ENCODE assay signal across 1 cellular context in genomic region chr1:112985123-112985522, GRCh38.
TF ChIP-seq lines count a peak whose summit lies in the region.

No MANE protein-coding gene starts in this region.

TF ChIP-seq in GM12878, 131 proteins besides CTCF, POLR2A, EP300 and RAD21 (continued from another document):
- TF ChIP-seq, protein P1, sequence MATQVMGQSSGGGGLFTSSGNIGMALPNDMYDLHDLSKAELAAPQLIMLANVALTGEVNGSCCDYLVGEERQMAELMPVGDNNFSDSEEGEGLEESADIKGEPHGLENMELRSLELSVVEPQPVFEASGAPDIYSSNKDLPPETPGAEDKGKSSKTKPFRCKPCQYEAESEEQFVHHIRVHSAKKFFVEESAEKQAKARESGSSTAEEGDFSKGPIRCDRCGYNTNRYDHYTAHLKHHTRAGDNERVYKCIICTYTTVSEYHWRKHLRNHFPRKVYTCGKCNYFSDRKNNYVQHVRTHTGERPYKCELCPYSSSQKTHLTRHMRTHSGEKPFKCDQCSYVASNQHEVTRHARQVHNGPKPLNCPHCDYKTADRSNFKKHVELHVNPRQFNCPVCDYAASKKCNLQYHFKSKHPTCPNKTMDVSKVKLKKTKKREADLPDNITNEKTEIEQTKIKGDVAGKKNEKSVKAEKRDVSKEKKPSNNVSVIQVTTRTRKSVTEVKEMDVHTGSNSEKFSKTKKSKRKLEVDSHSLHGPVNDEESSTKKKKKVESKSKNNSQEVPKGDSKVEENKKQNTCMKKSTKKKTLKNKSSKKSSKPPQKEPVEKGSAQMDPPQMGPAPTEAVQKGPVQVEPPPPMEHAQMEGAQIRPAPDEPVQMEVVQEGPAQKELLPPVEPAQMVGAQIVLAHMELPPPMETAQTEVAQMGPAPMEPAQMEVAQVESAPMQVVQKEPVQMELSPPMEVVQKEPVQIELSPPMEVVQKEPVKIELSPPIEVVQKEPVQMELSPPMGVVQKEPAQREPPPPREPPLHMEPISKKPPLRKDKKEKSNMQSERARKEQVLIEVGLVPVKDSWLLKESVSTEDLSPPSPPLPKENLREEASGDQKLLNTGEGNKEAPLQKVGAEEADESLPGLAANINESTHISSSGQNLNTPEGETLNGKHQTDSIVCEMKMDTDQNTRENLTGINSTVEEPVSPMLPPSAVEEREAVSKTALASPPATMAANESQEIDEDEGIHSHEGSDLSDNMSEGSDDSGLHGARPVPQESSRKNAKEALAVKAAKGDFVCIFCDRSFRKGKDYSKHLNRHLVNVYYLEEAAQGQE (IDR thresholded peaks at IDR 0.05; ENCODE audit: low read depth, low read length) = no peak
- no peak for TF ChIP-seq SIX5 (IDR thresholded peaks at IDR 0.05; ENCODE audit: low read depth, low read length, severe bottlenecking)
- peak; percentile 44; the same call in 1 of the 2 replicates for TF ChIP-seq ATF7 (IDR thresholded peaks at IDR 0.05; ENCODE audit: low read depth)
- peak; percentile 45; the same call in 1 of the 2 replicates for TF ChIP-seq RAD51 (IDR thresholded peaks at IDR 0.05)
- no peak for TF ChIP-seq STAT1 (conservative IDR thresholded peaks at IDR 0.05)
- TF ChIP-seq IKZF2 (IDR thresholded peaks at IDR 0.05) = peak in 1 of 2 experiments; percentile 11; a peak in 2 of 4 replicates
- TF ChIP-seq MTA2 (IDR thresholded peaks at IDR 0.05; ENCODE audit: low read depth) = peak; percentile 51; the same call in 1 of the 2 replicates
- peak; percentile 29; the same call in 1 of the 2 replicates for TF ChIP-seq IKZF1 (conservative IDR thresholded peaks at IDR 0.05)
- TF ChIP-seq SMARCA5 (IDR thresholded peaks at IDR 0.05) = no peak
- TF ChIP-seq RUNX3 (IDR thresholded peaks at IDR 0.05; ENCODE audit: low read length) = peak; percentile 36; the same call in 1 of the 2 replicates
- TF ChIP-seq NR2F1 (conservative IDR thresholded peaks at IDR 0.05) = 0 out of 2 replicates have a peak, but pooled peaks have one; percentile 18
TF ChIP-seq in GM12878: peak in this region for 9.
